ENCODE assay signal across 29 cellular contexts in genomic region chrX:12820737-12821136, GRCh38. TPM values are rescaled to one million over a fixed set of nuclear protein-coding genes. Genes with fewer than 3 reads are reported as not detected.
"Had no signal": no experiment of that assay in that cellular context is flagged by ENCODE, and none has a peak within 500 bp of the region (broad histone marks: within the 10 kb centered on the region; RNA-seq: fewer than 3 reads in every experiment).

No MANE protein-coding gene starts in this region.

- H3K27ac Mint-ChIP-seq: stimulated activated effector memory CD8-positive, alpha-beta T cell treated with anti-CD3 and anti-CD28 coated beads, Interleukin-12 subunit alpha, Interleukin-12 subunit beta, amount 100 ng/mL, for 72 hours; stimulated activated memory B cell treated with anti-CD40 and anti-IgM and Interleukin-4, amounts not matched to agents 10 μg/mL and 1 μg/mL and 100 μg/mL, for 72 hours; stimulated activated naive B cell treated with anti-CD40 and anti-IgM and Interleukin-4, amounts not matched to agents 10 μg/mL and 1 μg/mL and 100 μg/mL, for 72 hours; stimulated activated naive CD8-positive, alpha-beta T cell treated with anti-CD3 and anti-CD28 coated beads, Interleukin-15, amount 100 ng/mL, for 72 hours; stimulated activated naive CD8-positive, alpha-beta T cell treated with anti-CD3 and anti-CD28 coated beads, Interleukin-15, Interleukin-2, amounts not matched to agents 100 ng/mL and 50 ng/mL, for 24 hours; type B pancreatic cell had no signal

- H3K27me3 ChIP-seq: suprapubic skin, testis, thyroid gland, tibial artery, tibial nerve, transverse colon, upper lobe of left lung, upper lobe of right lung, uterus, vagina had no signal

- H3K27ac ChIP-seq: stomach, suprapubic skin, testis, thoracic aorta, thyroid gland, tibial artery, tibial nerve, transverse colon, upper lobe of left lung, upper lobe of right lung, uterus, vagina had no signal

- H3K4me3 Mint-ChIP-seq: stimulated activated effector memory CD8-positive, alpha-beta T cell treated with anti-CD3 and anti-CD28 coated beads, Interleukin-12 subunit alpha, Interleukin-12 subunit beta, amount 100 ng/mL, for 72 hours; stimulated activated memory B cell treated with anti-CD40 and anti-IgM and Interleukin-4, amounts not matched to agents 10 μg/mL and 1 μg/mL and 100 μg/mL, for 72 hours; stimulated activated naive B cell treated with anti-CD40 and anti-IgM and Interleukin-4, amounts not matched to agents 10 μg/mL and 1 μg/mL and 100 μg/mL, for 72 hours; stimulated activated naive CD8-positive, alpha-beta T cell treated with anti-CD3 and anti-CD28 coated beads, Interleukin-15, amount 100 ng/mL, for 72 hours; stimulated activated naive CD8-positive, alpha-beta T cell treated with anti-CD3 and anti-CD28 coated beads, Interleukin-15, Interleukin-2, amounts not matched to agents 100 ng/mL and 50 ng/mL, for 24 hours; type B pancreatic cell had no signal

- H3K4me1 ChIP-seq: stomach, suprapubic skin, testis, thyroid gland, tibial artery, tibial nerve, transverse colon, upper lobe of left lung, upper lobe of right lung, uterus, vagina had no signal

- H3K36me3 ChIP-seq: thoracic aorta, thyroid gland, transverse colon, uterus had no signal

- H3K27me3 Mint-ChIP-seq: stimulated activated memory B cell treated with anti-CD40 and anti-IgM and Interleukin-4, amounts not matched to agents 10 μg/mL and 1 μg/mL and 100 μg/mL, for 72 hours; stimulated activated naive B cell treated with anti-CD40 and anti-IgM and Interleukin-4, amounts not matched to agents 10 μg/mL and 1 μg/mL and 100 μg/mL, for 72 hours; stimulated activated naive CD8-positive, alpha-beta T cell treated with anti-CD3 and anti-CD28 coated beads, Interleukin-15, amount 100 ng/mL, for 72 hours; stimulated activated naive CD8-positive, alpha-beta T cell treated with anti-CD3 and anti-CD28 coated beads, Interleukin-15, Interleukin-2, amounts not matched to agents 100 ng/mL and 50 ng/mL, for 24 hours; type B pancreatic cell had no signal

- H3K4me3 ChIP-seq: stomach, suprapubic skin, testis, thoracic aorta, thyroid gland, tibial artery, tibial nerve, transverse colon, upper lobe of left lung, upper lobe of right lung, uterus, vagina had no signal

- H3K9me3 Mint-ChIP-seq: stimulated activated effector memory CD8-positive, alpha-beta T cell treated with anti-CD3 and anti-CD28 coated beads, Interleukin-12 subunit alpha, Interleukin-12 subunit beta, amount 100 ng/mL, for 72 hours; stimulated activated memory B cell treated with anti-CD40 and anti-IgM and Interleukin-4, amounts not matched to agents 10 μg/mL and 1 μg/mL and 100 μg/mL, for 72 hours; stimulated activated naive B cell treated with anti-CD40 and anti-IgM and Interleukin-4, amounts not matched to agents 10 μg/mL and 1 μg/mL and 100 μg/mL, for 72 hours; stimulated activated naive CD8-positive, alpha-beta T cell treated with anti-CD3 and anti-CD28 coated beads, Interleukin-15, amount 100 ng/mL, for 72 hours; stimulated activated naive CD8-positive, alpha-beta T cell treated with anti-CD3 and anti-CD28 coated beads, Interleukin-15, Interleukin-2, amounts not matched to agents 100 ng/mL and 50 ng/mL, for 24 hours had no signal

- H3K9me3 ChIP-seq: stomach, suprapubic skin, testis, thoracic aorta, thyroid gland, tibial artery, tibial nerve, transverse colon, upper lobe of left lung, upper lobe of right lung, uterus, vagina had no signal

- FAIRE-seq: urothelium cell line had no signal

- H3K4me1 Mint-ChIP-seq: stimulated activated effector memory CD8-positive, alpha-beta T cell treated with anti-CD3 and anti-CD28 coated beads, Interleukin-12 subunit alpha, Interleukin-12 subunit beta, amount 100 ng/mL, for 72 hours; stimulated activated memory B cell treated with anti-CD40 and anti-IgM and Interleukin-4, amounts not matched to agents 10 μg/mL and 1 μg/mL and 100 μg/mL, for 72 hours; stimulated activated naive B cell treated with anti-CD40 and anti-IgM and Interleukin-4, amounts not matched to agents 10 μg/mL and 1 μg/mL and 100 μg/mL, for 72 hours; stimulated activated naive CD8-positive, alpha-beta T cell treated with anti-CD3 and anti-CD28 coated beads, Interleukin-15, amount 100 ng/mL, for 72 hours had no signal

- DNase-seq: stimulated activated CD4-positive, alpha-beta T cell treated with anti-CD3 and anti-CD28 coated beads, Interleukin-2, amount 100 ng/mL, for 48 hours; stimulated activated CD4-positive, alpha-beta T cell treated with anti-CD3 and anti-CD28 coated beads, Interleukin-4, amount 100 ng/mL, for 1 hour; stimulated activated CD4-positive, alpha-beta T cell treated with anti-CD3 and anti-CD28 coated beads, Interleukin-4, amount 100 ng/mL, for 24 hours; stimulated activated CD4-positive, alpha-beta T cell treated with anti-CD3 and anti-CD28 coated beads, Interleukin-4, amount 100 ng/mL, for 4 hours; stimulated activated CD8-positive, alpha-beta memory T cell treated with anti-CD3 and anti-CD28 coated beads, Interleukin-4, amount 100 ng/mL, for 48 hours; stimulated activated naive B cell treated with anti-CD40 and anti-IgM and Interleukin-4, amounts not matched to agents 10 μg/mL and 1 μg/mL and 100 μg/mL, for 72 hours; stimulated activated naive CD4-positive, alpha-beta T cell; stimulated activated naive CD4-positive, alpha-beta T cell treated with Interleukin-2 at 50 U/mL for 16 hours; stimulated activated naive CD8-positive, alpha-beta T cell treated with anti-CD3 and anti-CD28 coated beads, Interleukin-15, amount 100 ng/mL, for 72 hours; stimulated activated naive CD8-positive, alpha-beta T cell treated with anti-CD3 and anti-CD28 coated beads, Interleukin-15, Interleukin-2, amounts not matched to agents 100 U/mL and 50 U/mL, for 24 hours; stomach; substantia nigra; testis; thyroid gland; tibial artery; transverse colon; trophoblast cell; upper lobe of left lung; upper lobe of right lung; uterus had no signal

RNA-seq across cellular contexts. Expression of gene TLR7, which starts 46.1 kb away (rescaled TPM):
- total RNA-seq: vagina had no signal
